14 cellular contexts compared by ENCODE assay signal in the genomic region with DNA sequence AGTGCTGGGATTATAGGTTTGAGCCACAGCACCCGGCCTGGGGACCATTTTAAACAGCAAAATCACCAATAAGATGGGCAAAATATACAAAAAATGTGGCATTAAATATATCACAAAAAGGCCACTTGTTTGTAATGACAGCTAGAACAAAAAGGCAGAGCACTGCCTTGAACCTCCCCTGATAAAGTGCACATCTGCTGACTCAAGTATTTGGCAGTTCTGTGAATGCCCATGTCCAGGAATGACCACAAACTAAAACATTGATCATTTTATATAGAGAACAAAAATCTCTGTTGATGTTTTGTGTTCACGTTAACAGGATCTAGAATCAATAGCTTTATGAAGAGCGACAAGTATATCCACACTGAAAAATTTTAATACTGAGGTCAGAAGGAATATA. TPM values are rescaled to one million over a fixed set of nuclear protein-coding genes. Genes with fewer than 3 reads are reported as not detected.
"Had no signal": no experiment of that assay in that cellular context is flagged by ENCODE, and none has a peak within 500 bp of the region (broad histone marks: within the 10 kb centered on the region; RNA-seq: fewer than 3 reads in every experiment).

No MANE protein-coding gene starts in this region.

- H3K27me3 ChIP-seq: right atrium auricular region, thyroid gland, uterus had no signal

- H3K36me3 ChIP-seq: right atrium auricular region, uterus had no signal

- H3K36me3 Mint-ChIP-seq: activated naive CD4-positive, alpha-beta T cell treated with anti-CD3 and anti-CD28 coated beads, Interleukin-2, amount 50 U/mL, for 72 hours had no signal

- H3K27ac ChIP-seq: lower lobe of right lung, right atrium auricular region, thyroid gland, uterus had no signal

- DNase-seq: activated CD4-positive, alpha-beta T cell treated with anti-CD3 and anti-CD28 coated beads, Interleukin-2, amount 50 U/mL, for 4 hours; activated CD4-positive, CD25-positive, alpha-beta regulatory T cell treated with anti-CD3 and anti-CD28 coated beads, Interleukin-2, amount 50 U/mL, for 72 hours; activated effector memory CD4-positive, alpha-beta T cell treated with Interleukin-2 at 50 U/mL for 16 hours; activated T-cell treated with anti-CD3 and anti-CD28 coated beads, Interleukin-2, amount 50 U/mL, for 1 hour; amygdala; effector CD4-positive, alpha-beta T cell; lower lobe of right lung; midbrain; small intestine; thyroid gland; uterus had no signal

- H3K9me3 ChIP-seq: lower lobe of right lung, right atrium auricular region, thyroid gland, uterus had no signal

- H3K4me1 ChIP-seq: right atrium auricular region, thyroid gland, uterus had no signal

- H3K9me3 Mint-ChIP-seq: activated naive CD4-positive, alpha-beta T cell treated with anti-CD3 and anti-CD28 coated beads, Interleukin-2, amount 50 U/mL, for 72 hours had no signal

- ATAC-seq: activated naive CD4-positive, alpha-beta T cell treated with anti-CD3 and anti-CD28 coated beads, Interleukin-2, amount 50 U/mL, for 72 hours; lower lobe of right lung had no signal

- H3K4me3 ChIP-seq: lower lobe of right lung, right atrium auricular region, thyroid gland, uterus had no signal

RNA-seq across cellular contexts. Expression of a gene that starts 55.7 kb away (rescaled TPM):
- total RNA-seq: activated naive CD4-positive, alpha-beta T cell treated with anti-CD3 and anti-CD28 coated beads, Interleukin-2, amount 50 U/mL, for 72 hours; bronchial epithelial cell; lower lobe of right lung; uterus had no signal
